1 cellular context compared by ENCODE assay signal in genomic region chr4:42490015-42490414, GRCh38.
TF ChIP-seq lines count a peak whose summit lies in the region.

No MANE protein-coding gene starts in this region.

TF ChIP-seq in H1, 55 proteins besides CTCF, POLR2A, EP300 and RAD21 (continued from another document):
- TF ChIP-seq CHD2 (IDR thresholded peaks at IDR 0.05; ENCODE audit: low read length) (no peak), ASH2L (IDR thresholded peaks at IDR 0.05; ENCODE audit: low read length) (no peak), SIN3A (conservative IDR thresholded peaks at IDR 0.05 in 1 of 2, IDR thresholded peaks at IDR 0.05 in 1 of 2; ENCODE audit: low read depth in 1 of 2, low read length in 2 of 2) (no peak), CBX5 (IDR thresholded peaks at IDR 0.05; ENCODE audit: low read depth, low read length) (no peak), RXRA (IDR thresholded peaks at IDR 0.05; ENCODE audit: insufficient read depth, low read depth, low read length) (no peak), SUZ12 (IDR thresholded peaks at IDR 0.05; ENCODE audit: low read length) (no peak), FOSL1 (IDR thresholded peaks at IDR 0.05; ENCODE audit: insufficient read depth, low read depth, low read length) (no peak)
